In the genomic region with DNA sequence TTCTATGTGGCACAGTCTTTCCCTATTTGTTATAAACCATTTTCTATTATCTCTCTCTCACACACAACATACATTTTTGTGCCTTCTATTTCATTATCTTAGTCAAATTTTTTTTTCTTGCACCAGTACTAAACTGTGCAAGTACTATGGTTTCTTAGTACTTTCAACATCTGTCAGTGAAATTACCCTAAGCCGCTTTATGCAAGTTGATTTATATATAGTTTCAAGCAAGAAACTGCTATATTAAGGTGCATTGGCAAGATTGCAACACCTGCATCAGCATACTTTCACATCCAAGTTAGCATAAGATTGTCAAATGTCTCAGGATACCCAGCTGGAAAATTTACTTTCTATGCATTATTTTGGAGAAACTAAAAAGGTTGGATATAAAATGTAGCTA, we compare ENCODE assay signal across 8 cellular contexts.
"Had no signal": no experiment of that assay in that cellular context is flagged by ENCODE, and none has a peak within 500 bp of the region (broad histone marks: within the 10 kb centered on the region; RNA-seq: fewer than 3 reads in every experiment).

No MANE protein-coding gene starts in this region.

- H3K4me1 ChIP-seq: HAP-1 had no signal

- H3K27ac ChIP-seq: HL-60 had no signal

- H3K9me3 ChIP-seq: HAP-1 had no signal

- H2AFZ ChIP-seq: GM23338 had no signal

- H3K4me3 ChIP-seq: GM23338, HAP-1 had no signal

- H3K4me2 ChIP-seq: GM23338 had no signal

- ATAC-seq: GM23338, HCT116, HepG2 had no signal

- H3K36me3 ChIP-seq: HAP-1 had no signal

- DNase-seq: H7, HFFc6, KBM-7 had no signal
